14 cellular contexts compared by ENCODE assay signal in the genomic region with DNA sequence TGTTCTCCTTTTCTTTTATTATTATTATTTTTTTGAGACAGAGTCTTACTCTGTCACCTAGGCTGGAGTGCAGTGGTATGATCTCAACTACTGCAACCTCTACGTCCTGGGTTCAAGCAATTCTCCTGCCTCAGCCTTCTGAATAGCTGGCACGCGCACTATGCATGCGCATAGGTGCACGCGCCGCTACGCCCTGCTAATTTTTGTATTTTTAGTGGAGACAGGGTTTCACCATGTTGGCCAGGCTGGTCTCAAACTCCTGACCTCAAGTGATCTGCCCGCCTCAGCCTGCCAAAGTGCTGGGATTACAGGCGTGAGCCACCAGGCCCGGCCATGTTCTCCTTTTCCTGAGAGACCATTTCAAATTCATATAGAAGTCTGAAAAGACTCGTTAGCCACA. TPM values are rescaled to one million over a fixed set of nuclear protein-coding genes. Genes with fewer than 3 reads are reported as not detected.
"Had no signal": no experiment of that assay in that cellular context is flagged by ENCODE, and none has a peak within 500 bp of the region (broad histone marks: within the 10 kb centered on the region; RNA-seq: fewer than 3 reads in every experiment).

No MANE protein-coding gene starts in this region.

RNA-seq across cellular contexts. Expression of a gene that starts 0.7 kb away (rescaled TPM):
- total RNA-seq: stomach, subcutaneous adipose tissue, suprapubic skin, temporal lobe, thoracic aorta, thyroid gland, tibial nerve, transverse colon, upper lobe of left lung, upper lobe of right lung, ureter, uterus, vagina had no signal
- polyA plus RNA-seq: stomach had no signal

RNA-seq across cellular contexts. Expression of a gene that starts 55.7 kb away (rescaled TPM):
- total RNA-seq: stomach, subcutaneous adipose tissue, suprapubic skin, temporal lobe, thyroid gland, tibial nerve, transverse colon, upper lobe of right lung, ureter, urinary bladder, uterus, vagina had no signal
- polyA plus RNA-seq: stomach, urinary bladder had no signal
